ENCODE assay signal across 8 cellular contexts in genomic region chr11:11451501-11452005, GRCh38.
DNase-seq lines count a peak whose midpoint lies in the region; ATAC-seq and FAIRE-seq lines count a peak whose summit lies in the region.
"Had no signal": no experiment of that assay in that cellular context is flagged by ENCODE, and none has a peak within 500 bp of the region (broad histone marks: within the 10 kb centered on the region; RNA-seq: fewer than 3 reads in every experiment).

No MANE protein-coding gene starts in this region.

- DNase-seq in NCI-H2029 (lab: John Stamatoyannopoulos, UW) (peak; percentile 5), small intestine (peak; percentile 80), foreskin melanocyte (no peak), AG20443 (ENCODE audit: low spot score) (no peak)
- DNase-seq in central memory CD4-positive, alpha-beta T cell: no peak
- DNase-seq: transverse colon had no signal

- H3K4me3 ChIP-seq in small intestine (ENCODE audit: low read depth in 1 of 2, low read length in 2 of 2): no peak overlapping the region
- H3K4me3 ChIP-seq: transverse colon had no signal

- FAIRE-seq in small intestine (lab: Jason Lieb, UNC): no peak

- no peaks in the 10 kb centered on the region for H3K4me1 ChIP-seq in small intestine (ENCODE audit: control insufficient read depth in 2 of 2, insufficient read depth in 1 of 2, low read depth in 1 of 2, low read length in 1 of 2)
- H3K4me1 ChIP-seq: transverse colon had no signal

- no peaks in the 10 kb centered on the region for H3K9me3 ChIP-seq in small intestine (ENCODE audit: control insufficient read depth, low read depth)
- H3K9me3 ChIP-seq: transverse colon had no signal

- H3K27me3 ChIP-seq in small intestine (ENCODE audit: control insufficient read depth in 2 of 2, insufficient read depth in 2 of 2, low read length in 2 of 2): no peaks in the 10 kb centered on the region
- H3K27me3 ChIP-seq: transverse colon had no signal

- no peak overlapping the region for H3K27ac ChIP-seq in small intestine (ENCODE audit: low read depth in 1 of 2, low read length in 1 of 2)

- WGBS in small intestine, 3 donors: 9 to 60% (median 20%) methylated on average over 4 of the region's 4 CpGs

- peak; percentile 72 for ATAC-seq in GM19035 (IDR thresholded peaks at IDR 0.05; ENCODE audit: unreplicated experiment)
- peak; percentile 88 for ATAC-seq in HG02798 (IDR thresholded peaks at IDR 0.05; ENCODE audit: poor library complexity, unreplicated experiment)

- H3K36me3 ChIP-seq in small intestine (ENCODE audit: control insufficient read depth in 2 of 2, insufficient read depth in 2 of 2, low read length in 2 of 2): no peaks in the 10 kb centered on the region
- H3K36me3 ChIP-seq: transverse colon had no signal

Comparison
In these comparisons a context has a peak if more than half of its experiments do, and no peak if none do; other contexts are left out.
1. DNase-seq: peak in NCI-H2029 (single experiment) and small intestine (single experiment); none in central memory CD4-positive, alpha-beta T cell (single experiment), foreskin melanocyte (single experiment) and AG20443 (single experiment).